In the genomic region with DNA sequence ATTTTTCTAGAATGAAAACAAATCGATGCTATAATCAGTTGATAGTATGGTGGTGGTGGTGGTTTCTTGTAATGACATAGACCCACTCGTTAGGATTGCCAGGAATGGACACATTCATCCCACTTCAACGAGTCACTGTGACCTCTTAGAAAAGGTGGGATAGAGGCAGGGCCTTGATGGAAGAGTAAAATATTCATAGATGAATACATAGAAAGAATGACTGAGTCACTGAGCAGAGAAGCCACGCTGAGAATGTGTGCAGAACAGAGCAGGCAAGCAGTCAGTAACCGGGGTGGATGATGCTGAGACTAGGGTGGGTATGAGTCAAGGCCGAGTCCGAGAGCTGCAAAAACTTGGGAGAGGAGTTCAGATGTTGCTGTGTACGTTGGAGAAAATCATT, we compare ENCODE assay signal across 14 cellular contexts.
DNase-seq lines count a peak whose midpoint lies in the region; ATAC-seq and TF ChIP-seq lines count a peak whose summit lies in the region.
"Had no signal": no experiment of that assay in that cellular context is flagged by ENCODE, and none has a peak within 500 bp of the region (broad histone marks: within the 10 kb centered on the region; RNA-seq: fewer than 3 reads in every experiment).

No MANE protein-coding gene starts in this region.

- no peaks in the 10 kb centered on the region for H3K27me3 ChIP-seq in adipocyte (replicated peaks; ENCODE audit: control insufficient read depth, insufficient read depth, low read length)
- H3K27me3 ChIP-seq: transverse colon had no signal

- peak; percentile 69 for DNase-seq in AG10803 (ENCODE audit: low read depth)
- peak; percentile 55 for DNase-seq in GM03348 (ENCODE audit: low spot score)
- peak; percentile 44 for DNase-seq in adipocyte (ENCODE audit: low read depth)
- peak; percentile 81 for DNase-seq in iris pigment epithelial cell (ENCODE audit: low read depth)
- DNase-seq in GM10266 (ENCODE audit: extremely low spot score) = no peak
- DNase-seq in posterior cingulate gyrus = no peak
- no peak for DNase-seq in DMS79 (lab: John Stamatoyannopoulos, UW)
- DNase-seq: central memory CD4-positive, alpha-beta T cell; hippocampal formation; naive thymus-derived CD8-positive, alpha-beta T cell; T-helper 17 cell; transverse colon had no signal

- H3K9me3 ChIP-seq in adipocyte (ENCODE audit: control insufficient read depth, low read length) = no peaks in the 10 kb centered on the region

- peaks cover 19% of the 10 kb centered on the region for H3K4me1 ChIP-seq in adipocyte (ENCODE audit: control insufficient read depth, insufficient read depth, low read length)

- no peak overlapping the region for H3K4me3 ChIP-seq in AG10803 (ENCODE audit: low read length)
- H3K4me3 ChIP-seq in adipocyte (ENCODE audit: low read length) = no peak overlapping the region
- H3K4me3 ChIP-seq: transverse colon had no signal

- H3K36me3 ChIP-seq in adipocyte (ENCODE audit: control insufficient read depth, insufficient read depth, low read length, severe bottlenecking) = no peaks in the 10 kb centered on the region
- H3K36me3 ChIP-seq: transverse colon had no signal

- TF ChIP-seq CTCF in AG10803 (conservative IDR thresholded peaks at IDR 0.05; ENCODE audit: low read length) (no peak), GM10266 (IDR thresholded peaks at IDR 0.05; ENCODE audit: control insufficient read depth, insufficient read depth, low read depth, missing control alignments) (no peak)

- ATAC-seq in HG03565 (IDR thresholded peaks at IDR 0.05; ENCODE audit: unreplicated experiment) = no peak
- ATAC-seq: naive thymus-derived CD8-positive, alpha-beta T cell; Right ventricle myocardium inferior; T-helper 17 cell had no signal

- intact Hi-C loops in posterior cingulate gyrus (cut with DNase I) = no loop called here

- no peak overlapping the region for H3K9ac ChIP-seq in adipocyte (ENCODE audit: low read length)

Comparison
In these comparisons a context has a peak if more than half of its experiments do, and no peak if none do; other contexts are left out.
1. DNase-seq: peak in AG10803 (single experiment), GM03348 (single experiment), adipocyte (single experiment) and iris pigment epithelial cell (single experiment); none in GM10266 (single experiment), posterior cingulate gyrus (0 of 10) and DMS79 (single experiment).